In the genomic region with DNA sequence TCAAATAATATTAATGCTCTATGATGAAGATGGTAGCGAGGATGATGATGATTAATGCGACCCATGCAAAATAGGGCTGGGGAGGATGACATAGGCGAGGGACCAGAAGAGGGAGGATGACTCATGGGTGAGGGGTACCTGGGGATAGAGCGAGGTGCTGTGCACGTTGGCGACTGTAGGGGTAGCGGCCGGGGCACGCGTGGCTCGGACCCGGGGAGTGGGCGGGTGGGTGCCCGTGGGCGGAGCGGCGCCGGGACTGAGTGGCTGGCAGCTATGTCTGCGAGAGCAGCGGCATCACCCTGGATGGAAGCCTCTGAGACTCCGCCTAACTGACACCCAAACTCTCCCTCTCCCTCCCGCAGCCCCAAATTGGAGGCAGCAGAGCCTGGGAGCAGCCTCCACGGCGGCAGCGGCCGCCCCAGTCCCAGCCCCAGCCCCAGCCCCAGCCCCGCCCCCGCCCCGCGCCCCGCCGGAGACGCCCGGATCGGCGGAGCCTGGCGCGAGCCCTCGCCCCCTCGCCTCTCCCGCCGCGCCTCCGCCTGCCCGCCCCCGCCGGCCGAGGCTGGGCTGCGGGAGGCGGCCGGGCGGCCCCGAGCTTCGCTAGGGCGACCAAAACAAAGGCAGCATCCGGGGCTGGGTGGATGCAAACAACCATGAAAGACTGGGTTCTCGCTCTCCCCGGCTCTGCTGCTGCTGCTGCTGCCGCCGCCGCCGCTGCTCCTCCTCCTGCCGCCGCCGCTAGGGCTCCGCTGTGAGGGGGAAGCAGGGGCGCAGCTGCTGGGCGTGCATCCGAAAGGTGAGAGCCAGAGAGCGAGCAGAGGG, we compare ENCODE assay signal across 9 cellular contexts. TPM values are rescaled to one million over a fixed set of nuclear protein-coding genes. Genes with fewer than 3 reads are reported as not detected.
DNase-seq lines count a peak whose midpoint lies in the region; TF ChIP-seq lines count a peak whose summit lies in the region.
"Had no signal": no experiment of that assay in that cellular context is flagged by ENCODE, and none has a peak within 500 bp of the region (broad histone marks: within the 10 kb centered on the region; RNA-seq: fewer than 3 reads in every experiment).

TSS of gene RIMS1 (plus strand) at position 367 of the 822 bp plus-strand sequence. CDS start 474 bp downstream, outside the sequence.

- H3K27ac ChIP-seq in HEK293 (ENCODE audit: extremely low read depth, low read depth, low read length) = no peak within 1 kb of the TSS
- no peak within 1 kb of the TSS for H3K27ac ChIP-seq in tibial nerve

- H3K4me3 ChIP-seq in HEK293 (ENCODE audit: low read depth, low read length) (peak within 1 kb of the TSS; percentile 48), tibial nerve (peak within 1 kb of the TSS in 3 of 4 donors; percentile 31 to 54 (median 33))

- no peak within 1 kb of the TSS for H3K27ac Mint-ChIP-seq in T-helper 1 cell treated with Interleukin-12 subunit alpha and Interleukin-12 subunit beta and Interleukin-4 antibody, amounts not matched to agents 30 μg/mL and 1 μg/mL, for 36 hours

- no peaks in the 10 kb centered on the region for H3K4me1 ChIP-seq in HEK293 (ENCODE audit: control insufficient read depth, insufficient read depth, low read length)
- peaks cover 0 to 10% (median 2%) of the 10 kb centered on the region in 4 donors for H3K4me1 ChIP-seq in tibial nerve

- H3K27me3 ChIP-seq in tibial nerve = peaks cover 0 to 28% of the 10 kb centered on the region in 2 donors

- no peaks in the 10 kb centered on the region for H3K9me3 Mint-ChIP-seq in T-helper 1 cell treated with Interleukin-12 subunit alpha and Interleukin-12 subunit beta and Interleukin-4 antibody, amounts not matched to agents 30 μg/mL and 1 μg/mL, for 36 hours

- H3K36me3 Mint-ChIP-seq in T-helper 1 cell treated with Interleukin-12 subunit alpha and Interleukin-12 subunit beta and Interleukin-4 antibody, amounts not matched to agents 30 μg/mL and 1 μg/mL, for 36 hours (ENCODE audit: low read depth) = no peaks in the 10 kb centered on the region

- CTCF ChIA-PET in HEK293 (lab: Yijun Ruan, JAX) = interaction anchor here (0.7 to 1.3 kb wide), 3 partner anchors 14 to 147 kb away, joined by 3 to 4 read pairs (median 3); no protein-coding TSS in a partner anchor

- TF ChIP-seq POLR2A in tibial nerve (IDR thresholded peaks at IDR 0.05) = no peak

- WGBS in tibial nerve, 2 donors = 1 to 3% methylated on average over 49 to 51 of the region's 70 CpGs

- H3K4me3 Mint-ChIP-seq in T-helper 1 cell treated with Interleukin-12 subunit alpha and Interleukin-12 subunit beta and Interleukin-4 antibody, amounts not matched to agents 30 μg/mL and 1 μg/mL, for 36 hours = peak within 1 kb of the TSS; percentile 64
- H3K4me3 Mint-ChIP-seq: central memory CD8-positive, alpha-beta T cell had no signal

- POLR2A ChIA-PET in HEK293 (lab: Yijun Ruan, JAX) = no interaction called here

- H3K36me3 ChIP-seq in HEK293 (ENCODE audit: control insufficient read depth in 2 of 2, insufficient read depth in 1 of 2, low read length in 2 of 2) = no peaks in the 10 kb centered on the region
- H3K36me3 ChIP-seq in tibial nerve = no peaks in the 10 kb centered on the region

- H3K4me1 Mint-ChIP-seq in T-helper 1 cell treated with Interleukin-12 subunit alpha and Interleukin-12 subunit beta and Interleukin-4 antibody, amounts not matched to agents 30 μg/mL and 1 μg/mL, for 36 hours (ENCODE audit: low read depth) = peaks cover 2% of the 10 kb centered on the region

- DNase-seq in T-helper 1 cell (no peak), NCI-H1417 treated with DMSO at 0.1 percent for 48 hours (lab: John Stamatoyannopoulos, UW) (peak; percentile 14), astrocyte of the hippocampus (ENCODE audit: low read depth, low spot score) (peak; percentile 74), left kidney (ENCODE audit: low read depth, low spot score) (peak; percentile 89), tibial nerve (ENCODE audit: low spot score in 2 of 2) (no peak), NAMALWA (ENCODE audit: low spot score) (no peak)

- H3K27me3 Mint-ChIP-seq in T-helper 1 cell treated with Interleukin-12 subunit alpha and Interleukin-12 subunit beta and Interleukin-4 antibody, amounts not matched to agents 30 μg/mL and 1 μg/mL, for 36 hours (ENCODE audit: low read depth) = peaks cover 30% of the 10 kb centered on the region

- no peak for TF ChIP-seq EP300 in tibial nerve (IDR thresholded peaks at IDR 0.05)

- TF ChIP-seq CTCF in HEK293 (tag by site-specific recombination; IDR thresholded peaks at IDR 0.05) = peak; percentile 70
- TF ChIP-seq CTCF in tibial nerve (IDR thresholded peaks at IDR 0.05) = no peak

- H3K9me3 ChIP-seq in HEK293 (ENCODE audit: control insufficient read depth, insufficient read depth, low read depth, low read length) (no peaks in the 10 kb centered on the region), tibial nerve (no peaks in the 10 kb centered on the region)

TF ChIP-seq in HEK293, 187 proteins besides CTCF, POLR2A, EP300 and RAD21 (continues in another document):
- TF ChIP-seq, protein P1, sequence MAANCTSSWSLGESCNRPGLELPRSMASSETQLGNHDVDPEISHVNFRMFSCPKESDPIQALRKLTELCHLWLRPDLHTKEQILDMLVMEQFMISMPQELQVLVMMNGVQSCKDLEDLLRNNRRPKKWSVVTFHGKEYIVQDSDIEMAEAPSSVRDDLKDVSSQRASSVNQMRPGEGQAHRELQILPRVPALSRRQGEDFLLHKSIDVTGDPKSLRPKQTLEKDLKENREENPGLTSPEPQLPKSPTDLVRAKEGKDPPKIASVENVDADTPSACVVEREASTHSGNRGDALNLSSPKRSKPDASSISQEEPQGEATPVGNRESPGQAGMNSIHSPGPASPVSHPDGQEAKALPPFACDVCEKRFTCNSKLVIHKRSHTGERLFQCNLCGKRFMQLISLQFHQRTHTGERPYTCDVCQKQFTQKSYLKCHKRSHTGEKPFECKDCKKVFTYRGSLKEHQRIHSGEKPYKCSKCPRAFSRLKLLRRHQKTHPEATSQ (tag by site-specific recombination; IDR thresholded peaks at IDR 0.05) = no peak
- TF ChIP-seq ZNF221 (tag by site-specific recombination; IDR thresholded peaks at IDR 0.05; ENCODE audit: borderline replicate concordance) (no peak), KLF7 (tag by site-specific recombination; IDR thresholded peaks at IDR 0.05; ENCODE audit: borderline replicate concordance) (no peak), ZNF792 (tag by site-specific recombination; IDR thresholded peaks at IDR 0.05) (no peak), ZNF148 (tag by site-specific recombination; IDR thresholded peaks at IDR 0.05; ENCODE audit: borderline replicate concordance) (no peak), ZNF747 (tag by site-specific recombination; IDR thresholded peaks at IDR 0.05) (no peak), ZNF549 (tag by site-specific recombination; IDR thresholded peaks at IDR 0.05) (no peak), RBAK (tag by site-specific recombination; IDR thresholded peaks at IDR 0.05) (no peak), ZNF658 (tag by site-specific recombination; IDR thresholded peaks at IDR 0.05) (no peak), ZNF530 (tag by site-specific recombination; IDR thresholded peaks at IDR 0.05; ENCODE audit: low read depth) (no peak), ZNF473 (tag by site-specific recombination; IDR thresholded peaks at IDR 0.05) (no peak)
- TF ChIP-seq, protein P2, sequence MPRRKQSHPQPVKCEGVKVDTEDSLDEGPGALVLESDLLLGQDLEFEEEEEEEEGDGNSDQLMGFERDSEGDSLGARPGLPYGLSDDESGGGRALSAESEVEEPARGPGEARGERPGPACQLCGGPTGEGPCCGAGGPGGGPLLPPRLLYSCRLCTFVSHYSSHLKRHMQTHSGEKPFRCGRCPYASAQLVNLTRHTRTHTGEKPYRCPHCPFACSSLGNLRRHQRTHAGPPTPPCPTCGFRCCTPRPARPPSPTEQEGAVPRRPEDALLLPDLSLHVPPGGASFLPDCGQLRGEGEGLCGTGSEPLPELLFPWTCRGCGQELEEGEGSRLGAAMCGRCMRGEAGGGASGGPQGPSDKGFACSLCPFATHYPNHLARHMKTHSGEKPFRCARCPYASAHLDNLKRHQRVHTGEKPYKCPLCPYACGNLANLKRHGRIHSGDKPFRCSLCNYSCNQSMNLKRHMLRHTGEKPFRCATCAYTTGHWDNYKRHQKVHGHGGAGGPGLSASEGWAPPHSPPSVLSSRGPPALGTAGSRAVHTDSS (tag by site-specific recombination; IDR thresholded peaks at IDR 0.05) = peak; percentile 78

RNA-seq across cellular contexts. Expression of gene RIMS1, which starts in this region (rescaled TPM):
- 1 to 10 TPM; 1.3 to 5.1 (median 3.3) TPM for total RNA-seq in tibial nerve

Comparison
In these comparisons a context has a peak if more than half of its experiments do, and no peak if none do; other contexts are left out.
1. DNase-seq: peak in NCI-H1417 treated with DMSO at 0.1 percent for 48 hours (single experiment), astrocyte of the hippocampus (single experiment) and left kidney (single experiment); none in T-helper 1 cell (0 of 5), tibial nerve (0 of 2) and NAMALWA (single experiment).